In the genomic region with DNA sequence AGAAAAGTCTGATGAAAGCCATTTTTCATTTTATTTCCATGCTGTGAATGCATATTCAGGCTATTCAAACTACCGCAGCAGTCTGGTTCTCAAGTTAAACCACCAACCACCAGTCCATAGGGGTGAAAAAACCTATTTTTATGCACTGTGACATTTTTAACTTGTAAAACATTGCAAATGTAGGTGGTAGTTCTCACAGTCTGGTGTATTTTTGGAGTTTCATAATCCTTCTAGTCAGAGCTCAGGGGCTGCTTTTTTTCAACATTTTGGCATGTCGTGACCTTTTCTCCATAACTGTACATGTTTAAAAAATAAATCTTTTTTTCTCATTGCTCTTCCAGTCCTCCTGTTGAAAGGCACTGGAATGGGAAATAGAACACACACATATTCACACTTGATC, we compare ENCODE assay signal across 11 cellular contexts.
DNase-seq lines count a peak whose midpoint lies in the region; ATAC-seq and TF ChIP-seq lines count a peak whose summit lies in the region.
"Had no signal": no experiment of that assay in that cellular context is flagged by ENCODE, and none has a peak within 500 bp of the region (broad histone marks: within the 10 kb centered on the region; RNA-seq: fewer than 3 reads in every experiment).

No MANE protein-coding gene starts in this region.

- no peaks in the 10 kb centered on the region for H3K27me3 Mint-ChIP-seq in osteocyte (ENCODE audit: unreplicated experiment)

- ATAC-seq in GM19351 (IDR thresholded peaks at IDR 0.05; ENCODE audit: unreplicated experiment) (peak; percentile 72), HG03439 (IDR thresholded peaks at IDR 0.05; ENCODE audit: unreplicated experiment) (no peak), GM18861 (IDR thresholded peaks at IDR 0.05; ENCODE audit: unreplicated experiment) (no peak)

- H3K9me3 Mint-ChIP-seq in osteocyte (ENCODE audit: unreplicated experiment) = no peaks in the 10 kb centered on the region

- TF ChIP-seq CTCF in KMS-11 (conservative IDR thresholded peaks at IDR 0.05; ENCODE audit: low read depth, low read length) = no peak
- TF ChIP-seq CTCF in fibroblast of mammary gland (conservative IDR thresholded peaks at IDR 0.05; ENCODE audit: control insufficient read depth, insufficient read depth, low read depth, low read length) = no peak
- no peak for TF ChIP-seq CTCF in osteocyte (IDR thresholded peaks at IDR 0.05)

- no peaks in the 10 kb centered on the region for H3K27me3 ChIP-seq in KMS-11 (ENCODE audit: insufficient read depth, low read depth)

- H3K27ac ChIP-seq in KMS-11 = peak overlapping the region; percentile 69
- H3K27ac ChIP-seq: VCaP had no signal

- no peak overlapping the region for H3K4me3 ChIP-seq in KMS-11 (IDR thresholded peaks at IDR 0.05; ENCODE audit: insufficient read depth, low read depth, low read length)
- H3K4me3 ChIP-seq in fibroblast of mammary gland (ENCODE audit: control insufficient read depth, low read depth, low read length) = no peak overlapping the region

- no peaks in the 10 kb centered on the region for H4K20me1 ChIP-seq in KMS-11 (ENCODE audit: insufficient read depth)

- H2AFZ ChIP-seq in KMS-11 (ENCODE audit: low read depth) = peak overlapping the region; percentile 55

- H3K36me3 ChIP-seq in KMS-11 (ENCODE audit: insufficient read depth) = no peaks in the 10 kb centered on the region

- H3K4me2 ChIP-seq in KMS-11 = peak overlapping the region; percentile 78

- H3K79me2 ChIP-seq in KMS-11 (ENCODE audit: insufficient read depth, low read depth) = no peaks in the 10 kb centered on the region

- H3K4me1 Mint-ChIP-seq in osteocyte (ENCODE audit: unreplicated experiment) = peaks cover 50% of the 10 kb centered on the region

- peak overlapping the region; percentile 41; the same call in 1 of the 2 replicates for H3K9ac ChIP-seq in KMS-11

- peak overlapping the region; percentile 6 for H3K27ac Mint-ChIP-seq in osteocyte (ENCODE audit: unreplicated experiment)

- no peak overlapping the region for H3K4me3 Mint-ChIP-seq in osteocyte (ENCODE audit: unreplicated experiment)

- no peaks in the 10 kb centered on the region for H3K36me3 Mint-ChIP-seq in osteocyte (ENCODE audit: unreplicated experiment)

- peak; percentile 35 for DNase-seq in fibroblast of mammary gland (ENCODE audit: low read depth)
- no peak for DNase-seq in osteocyte (ENCODE audit: extremely low spot score, unreplicated experiment)
- DNase-seq in NCI-H2081 (lab: John Stamatoyannopoulos, UW) = no peak
- DNase-seq in occipital lobe (lab: John Stamatoyannopoulos, UW) = no peak
- DNase-seq: DMS 273 treated with DMSO at 0.1 percent for 48 hours, substantia nigra had no signal

- H3K4me1 ChIP-seq in KMS-11 (ENCODE audit: low read depth, poor library complexity, severe bottlenecking) = peaks cover 34% of the 10 kb centered on the region
